In genomic region chr2:28370355-28370754, GRCh38 we compare ENCODE assay signal across 1 cellular context.
TF ChIP-seq lines count a peak whose summit lies in the region.

No MANE protein-coding gene starts in this region.

TF ChIP-seq in HepG2, 621 proteins besides CTCF, POLR2A, EP300 and RAD21:
- no peak for TF ChIP-seq THAP7 (CRISPR knock-in tag; IDR thresholded peaks at IDR 0.05)
- no peak for TF ChIP-seq GATAD1 (CRISPR knock-in tag; IDR thresholded peaks at IDR 0.05)
- no peak for TF ChIP-seq STAT6 (CRISPR knock-in tag; IDR thresholded peaks at IDR 0.05; ENCODE audit: borderline replicate concordance)
- TF ChIP-seq ARID5B (CRISPR knock-in tag; IDR thresholded peaks at IDR 0.05): no peak
- no peak for TF ChIP-seq ATM (IDR thresholded peaks at IDR 0.05; ENCODE audit: borderline replicate concordance)
- TF ChIP-seq ZNF143 (CRISPR knock-in tag; IDR thresholded peaks at IDR 0.05): no peak
- no peak for TF ChIP-seq KAT8 (CRISPR knock-in tag; IDR thresholded peaks at IDR 0.05)
- no peak for TF ChIP-seq ZFP36 (IDR thresholded peaks at IDR 0.05; ENCODE audit: borderline replicate concordance, low read depth, low read length, partially characterized antibody)
- no peak for TF ChIP-seq KDM3A (CRISPR knock-in tag; IDR thresholded peaks at IDR 0.05; ENCODE audit: low read depth)
- TF ChIP-seq FOXP4 (CRISPR knock-in tag; IDR thresholded peaks at IDR 0.05): no peak
- TF ChIP-seq LBX2 (CRISPR knock-in tag; IDR thresholded peaks at IDR 0.05; ENCODE audit: borderline replicate concordance): no peak
- TF ChIP-seq TRIM24 (CRISPR knock-in tag; IDR thresholded peaks at IDR 0.05): no peak
- TF ChIP-seq PBX2 (CRISPR knock-in tag; IDR thresholded peaks at IDR 0.05): no peak
- no peak for TF ChIP-seq PCBP1 (IDR thresholded peaks at IDR 0.05; ENCODE audit: borderline replicate concordance, low read depth, low read length)
- TF ChIP-seq ZNF430 (CRISPR knock-in tag; IDR thresholded peaks at IDR 0.05): no peak
- no peak for TF ChIP-seq ZFP41 (CRISPR knock-in tag; IDR thresholded peaks at IDR 0.05; ENCODE audit: borderline replicate concordance)
- no peak for TF ChIP-seq ZNF296 (CRISPR knock-in tag; conservative IDR thresholded peaks at IDR 0.05)
- no peak for TF ChIP-seq DR1 (CRISPR knock-in tag; IDR thresholded peaks at IDR 0.05)
